In genomic region chr1:24535021-24535424, GRCh38 we compare ENCODE assay signal across 8 cellular contexts. TPM values are rescaled to one million over a fixed set of nuclear protein-coding genes. Genes with fewer than 3 reads are reported as not detected.
DNase-seq lines count a peak whose midpoint lies in the region; FAIRE-seq and TF ChIP-seq lines count a peak whose summit lies in the region.

No MANE protein-coding gene starts in this region.

- TF ChIP-seq POLR2A in GM12891 (IDR thresholded peaks at IDR 0.05; ENCODE audit: low read depth, low read length), result no peak

- DNase-seq in GM12891 (ENCODE audit: insufficient read length, low spot score) (no peak), OCI-M1 (lab: John Stamatoyannopoulos, UW) (peak; percentile 70), cortex of kidney (lab: John Stamatoyannopoulos, UW) (no peak), NCI-H524 treated with DMSO at 0.1 percent for 48 hours (lab: John Stamatoyannopoulos, UW) (no peak), GM19238 (ENCODE audit: insufficient read length, low spot score) (no peak), nucleus accumbens (lab: John Stamatoyannopoulos, UW) (no peak)
- peak; percentile 76 for DNase-seq in activated naive CD4-positive, alpha-beta T cell treated with Interleukin-2 at 50 U/mL for 16 hours
- DNase-seq in stimulated activated CD4-positive, alpha-beta T cell treated with anti-CD3 and anti-CD28 coated beads, Interleukin-1b, Interleukin-23, amount 100 ng/mL, for 4 hours (ENCODE audit: low read depth in 2 of 2), result peak; percentile 58 to 62

- FAIRE-seq in GM12891 (lab: Jason Lieb, UNC), result peak; percentile 80

TF ChIP-seq in GM12891, 5 proteins besides CTCF, POLR2A, EP300 and RAD21:
- TF ChIP-seq POLR2AphosphoS5 (IDR thresholded peaks at IDR 0.05; ENCODE audit: low read depth, low read length) (no peak), POU2F2 (IDR thresholded peaks at IDR 0.05; ENCODE audit: low read depth, low read length) (0 out of 2 replicates have a peak, but pooled peaks have one; percentile 17)

RNA-seq across cellular contexts. Expression of gene NCMAP, which starts 20.9 kb away (rescaled TPM):
- not detected for polyA plus RNA-seq in GM12891 (2012; ENCODE audit: low read depth, missing spikeins)

RNA-seq across cellular contexts. Expression of gene RCAN3, which starts 32.4 kb away (rescaled TPM):
- 0.71 TPM for polyA plus RNA-seq in GM12891 (2012; ENCODE audit: low read depth, missing spikeins)

Comparison
In these comparisons a context has a peak if more than half of its experiments do, and no peak if none do; other contexts are left out.
1. DNase-seq: peak in OCI-M1 (single experiment), activated naive CD4-positive, alpha-beta T cell treated with Interleukin-2 at 50 U/mL for 16 hours (single experiment) and stimulated activated CD4-positive, alpha-beta T cell treated with anti-CD3 and anti-CD28 coated beads, Interleukin-1b, Interleukin-23, amount 100 ng/mL, for 4 hours (2 of 2); none in GM12891 (single experiment), cortex of kidney (single experiment), NCI-H524 treated with DMSO at 0.1 percent for 48 hours (single experiment), GM19238 (single experiment) and nucleus accumbens (0 of 56).